In the genomic region with DNA sequence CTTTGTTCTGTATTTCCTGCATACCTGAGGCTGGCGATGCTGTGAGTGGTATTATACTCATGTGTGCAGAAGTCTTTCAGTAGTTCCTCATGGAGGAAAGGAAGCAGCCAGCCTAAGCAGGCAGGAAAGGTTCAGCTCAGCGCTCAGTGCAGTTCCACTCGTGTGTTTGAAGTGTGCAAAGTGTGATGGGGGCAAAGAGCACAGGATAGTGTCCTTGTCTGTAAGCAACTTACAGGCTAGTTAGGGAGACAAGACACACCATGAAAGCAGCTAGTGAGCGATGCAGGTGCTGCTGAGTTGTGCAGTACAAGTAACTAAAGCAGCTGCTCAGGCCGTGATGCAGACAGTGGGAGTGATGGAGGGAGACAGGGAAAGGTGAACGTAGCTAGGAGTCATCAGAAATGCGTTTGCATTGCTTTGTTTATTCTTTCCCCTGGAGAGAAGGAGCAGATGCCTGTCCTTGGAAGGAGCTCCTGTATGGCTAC, we compare ENCODE assay signal across 17 cellular contexts.
DNase-seq lines count a peak whose midpoint lies in the region; ATAC-seq and TF ChIP-seq lines count a peak whose summit lies in the region.
"Had no signal": no experiment of that assay in that cellular context is flagged by ENCODE, and none has a peak within 500 bp of the region (broad histone marks: within the 10 kb centered on the region; RNA-seq: fewer than 3 reads in every experiment).

No MANE protein-coding gene starts in this region.

- H3K27me3 ChIP-seq in mammary epithelial cell (ENCODE audit: insufficient read depth, low read length) (no peaks in the 10 kb centered on the region), tibial artery (no peaks in the 10 kb centered on the region)
- H3K27me3 ChIP-seq: MG63, SJCRH30 had no signal

- no peak overlapping the region for H3K4me3 Mint-ChIP-seq in activated T-cell treated with anti-CD3 and anti-CD28 coated beads, Interleukin-2, amount 50 U/mL, for 24 hours
- peak overlapping the region in 1 of 5 experiments; percentile 35 for H3K4me3 Mint-ChIP-seq in brain

- no peaks in the 10 kb centered on the region for H3K4me1 ChIP-seq in mammary epithelial cell (ENCODE audit: insufficient read depth, low read length)
- H3K4me1 ChIP-seq in tibial artery = peaks cover 0 to 17% (median 5%) of the 10 kb centered on the region in 4 donors
- H3K4me1 ChIP-seq: SJCRH30 had no signal

- H3K36me3 ChIP-seq in mammary epithelial cell (ENCODE audit: insufficient read depth, low read length) (no peaks in the 10 kb centered on the region), tibial artery (no peaks in the 10 kb centered on the region)
- H3K36me3 ChIP-seq: MG63, SJCRH30 had no signal

- peaks cover 28% of the 10 kb centered on the region for H3K4me1 Mint-ChIP-seq in activated T-cell treated with anti-CD3 and anti-CD28 coated beads, Interleukin-2, amount 50 U/mL, for 24 hours (ENCODE audit: low read depth)
- H3K4me1 Mint-ChIP-seq in brain = peaks cover 30% of the 10 kb centered on the region

- WGBS in mammary epithelial cell (ENCODE audit: low coverage, missing lambda C conversion rate) = 73% methylated on average over 7 of the region's 7 CpGs

- H2AFZ ChIP-seq in mammary epithelial cell (ENCODE audit: low read depth, low read length) = no peak overlapping the region

- no peaks in the 10 kb centered on the region for H4K20me1 ChIP-seq in mammary epithelial cell (ENCODE audit: insufficient read depth, low read length)

- H3K4me3 ChIP-seq in mammary epithelial cell (replicated peaks in 1 of 3; ENCODE audit: insufficient read depth in 1 of 3, low read depth in 2 of 3, low read length in 3 of 3) (no peak overlapping the region), tibial artery (no peak overlapping the region)
- H3K4me3 ChIP-seq: MG63, SJCRH30 had no signal

- no peaks in the 10 kb centered on the region for H3K36me3 Mint-ChIP-seq in activated T-cell treated with anti-CD3 and anti-CD28 coated beads, Interleukin-2, amount 50 U/mL, for 24 hours (ENCODE audit: low read depth)
- no peaks in the 10 kb centered on the region for H3K36me3 Mint-ChIP-seq in brain

- H3K9ac ChIP-seq in mammary epithelial cell (ENCODE audit: insufficient read depth, low read length) = no peak overlapping the region

- no peak for ATAC-seq in HG03565 (IDR thresholded peaks at IDR 0.05; ENCODE audit: unreplicated experiment)
- ATAC-seq: PC-3 had no signal

- peak; percentile 23 for DNase-seq in activated T-cell treated with anti-CD3 and anti-CD28 coated beads, Interleukin-2, amount 50 U/mL, for 24 hours
- DNase-seq in activated T-cell treated with anti-CD3 and anti-CD28 coated beads for 4 hours (no peak), islet precursor cell (peak; percentile 36), mammary epithelial cell (no peak), tibial artery (no peak)
- DNase-seq: DMS 273 treated with DMSO at 0.1 percent for 48 hours, GF-D8, Karpas-422, MG63, NCI-H1092 treated with DMSO at 0.1 percent for 48 hours, NCI-H2081 treated with DMSO at 0.1 percent for 48 hours, PC-3, SJCRH30 had no signal

- no peak for TF ChIP-seq CTCF in brain (conservative IDR thresholded peaks at IDR 0.05)
- TF ChIP-seq CTCF in mammary epithelial cell (conservative IDR thresholded peaks at IDR 0.05 in 1 of 2, IDR thresholded peaks at IDR 0.05 in 1 of 2; ENCODE audit: extremely low read depth in 1 of 2, insufficient read depth in 1 of 2, low read depth in 1 of 2, low read length in 2 of 2) = no peak
- TF ChIP-seq CTCF in tibial artery (IDR thresholded peaks at IDR 0.05) = no peak

- no peaks in the 10 kb centered on the region for H3K79me2 ChIP-seq in mammary epithelial cell (ENCODE audit: insufficient read depth, low read length)

- H3K9me3 ChIP-seq in mammary epithelial cell (replicated peaks; ENCODE audit: insufficient read depth, low read length) = peaks cover 11% of the 10 kb centered on the region
- H3K9me3 ChIP-seq in tibial artery = no peaks in the 10 kb centered on the region
- H3K9me3 ChIP-seq: MG63, SJCRH30 had no signal

- no peak overlapping the region for H3K4me2 ChIP-seq in mammary epithelial cell (ENCODE audit: insufficient read depth, low read depth, low read length)

- no peak overlapping the region for H3K27ac Mint-ChIP-seq in activated T-cell treated with anti-CD3 and anti-CD28 coated beads, Interleukin-2, amount 50 U/mL, for 24 hours
- peak overlapping the region in 3 of 5 experiments; percentile 5 to 50 (median 11) for H3K27ac Mint-ChIP-seq in brain

- dilution Hi-C loops in mammary epithelial cell (cut with HindIII; ENCODE audit: low sequenced_read_pairs) = no loop called here

- intact Hi-C loops in mammary epithelial cell (cut with micrococcal nuclease) = no loop called here
- intact Hi-C loops in tibial artery (cut with DNase I; ENCODE audit: low total_unique reads) = no loop called here

- H3K27ac ChIP-seq in mammary epithelial cell (ENCODE audit: insufficient read depth, low read depth, low read length) = no peak overlapping the region
- H3K27ac ChIP-seq in tibial artery = no peak overlapping the region
- H3K27ac ChIP-seq: C4-2B, RWPE1, SJCRH30 had no signal

- H3K9me3 Mint-ChIP-seq in activated T-cell treated with anti-CD3 and anti-CD28 coated beads, Interleukin-2, amount 50 U/mL, for 24 hours = no peaks in the 10 kb centered on the region
- H3K9me3 Mint-ChIP-seq in brain = peaks cover 0 to 2% (median 0%) of the 10 kb centered on the region in 5 experiments

- no peaks in the 10 kb centered on the region for H3K27me3 Mint-ChIP-seq in activated T-cell treated with anti-CD3 and anti-CD28 coated beads, Interleukin-2, amount 50 U/mL, for 24 hours
- peaks cover 4% of the 10 kb centered on the region for H3K27me3 Mint-ChIP-seq in brain

- in situ Hi-C loops in mammary epithelial cell (cut with MboI; ENCODE audit: low sequenced_read_pairs in 2 of 2) = no loop called here

- no TSS peak for BruUV-seq in mammary epithelial cell (replicated peaks; lab: Mats Ljungman, UMichigan)

- CTCF ChIA-PET in mammary epithelial cell (lab: Charles Lee; ENCODE audit: low non-redundant PET) = no interaction called here

Comparison
In these comparisons a context has a peak if more than half of its experiments do, and no peak if none do; other contexts are left out.
1. DNase-seq: peak in activated T-cell treated with anti-CD3 and anti-CD28 coated beads, Interleukin-2, amount 50 U/mL, for 24 hours (single experiment) and islet precursor cell (single experiment); none in activated T-cell treated with anti-CD3 and anti-CD28 coated beads for 4 hours (single experiment), mammary epithelial cell (single experiment) and tibial artery (0 of 2).